Comparison of ENCODE assay signal across 13 cellular contexts in genomic region chr3:13013595-13013993, GRCh38. TPM values are rescaled to one million over a fixed set of nuclear protein-coding genes. Genes with fewer than 3 reads are reported as not detected.
DNase-seq lines count a peak whose midpoint lies in the region; ATAC-seq and TF ChIP-seq lines count a peak whose summit lies in the region.
"Had no signal": no experiment of that assay in that cellular context is flagged by ENCODE, and none has a peak within 500 bp of the region (broad histone marks: within the 10 kb centered on the region; RNA-seq: fewer than 3 reads in every experiment).

No MANE protein-coding gene starts in this region.

- H3K27ac Mint-ChIP-seq in CD4-positive, alpha-beta memory T cell: peak overlapping the region; percentile 90 to 100 (median 100)
- peak overlapping the region; percentile 98 for H3K27ac Mint-ChIP-seq in natural killer cell treated with Interleukin-12 subunit alpha and Interleukin-12 subunit beta and Interleukin-15 and Interleukin-18, amount 100 ng/mL, for 72 hours
- H3K27ac Mint-ChIP-seq: mesothelial cell of epicardium had no signal

- no peak overlapping the region for H4K8ac ChIP-seq in trophoblast cell (ENCODE audit: low read depth, low read length)

- H3K79me2 ChIP-seq in Loucy (ENCODE audit: insufficient read depth, low read length) (peaks cover 94% of the 10 kb centered on the region), trophoblast cell (ENCODE audit: control insufficient read depth, insufficient read depth, low read length, poor library complexity) (no peaks in the 10 kb centered on the region)

- H3K27me3 ChIP-seq in CD4-positive, alpha-beta memory T cell (ENCODE audit: insufficient read depth, low read length): no peaks in the 10 kb centered on the region
- H3K27me3 ChIP-seq in Loucy (ENCODE audit: insufficient read depth, low read length, poor library complexity, severe bottlenecking) (no peaks in the 10 kb centered on the region), adrenal gland (no peaks in the 10 kb centered on the region), trophoblast cell (ENCODE audit: insufficient read depth, low read length) (no peaks in the 10 kb centered on the region)
- H3K27me3 ChIP-seq: SJCRH30 had no signal

- no peak overlapping the region for H2BK5ac ChIP-seq in trophoblast cell (ENCODE audit: low read depth, low read length, poor library complexity)

- H2AFZ ChIP-seq in Loucy (ENCODE audit: low read length) (no peak overlapping the region), trophoblast cell (ENCODE audit: insufficient read depth, low read length, poor library complexity) (no peak overlapping the region)

- H3K4me3 ChIP-seq in CD4-positive, alpha-beta memory T cell (ENCODE audit: low read length in 2 of 2): peak overlapping the region; percentile 63 to 70
- H3K4me3 ChIP-seq in Loucy (ENCODE audit: low read length, poor library complexity, severe bottlenecking): peak overlapping the region; percentile 73
- H3K4me3 ChIP-seq in adrenal gland: no peak overlapping the region
- H3K4me3 ChIP-seq in trophoblast cell (ENCODE audit: low read depth, low read length): no peak overlapping the region
- H3K4me3 ChIP-seq: SJCRH30 had no signal

- no peaks in the 10 kb centered on the region for H3K9me3 Mint-ChIP-seq in CD4-positive, alpha-beta memory T cell
- no peaks in the 10 kb centered on the region for H3K9me3 Mint-ChIP-seq in natural killer cell treated with Interleukin-12 subunit alpha and Interleukin-12 subunit beta and Interleukin-15 and Interleukin-18, amount 100 ng/mL, for 72 hours
- H3K9me3 Mint-ChIP-seq: mesothelial cell of epicardium had no signal

- no peak for ATAC-seq in natural killer cell treated with Interleukin-12 subunit alpha and Interleukin-12 subunit beta and Interleukin-15 and Interleukin-18, amount 100 ng/mL, for 72 hours
- ATAC-seq: esophagus mucosa had no signal

- POLR2A ChIA-PET in CD4-positive, alpha-beta memory T cell (lab: Charles Lee; ENCODE audit: partially characterized antibody): interaction anchor here (1.4 to 13.5 kb wide), 5 partner anchors 8 to 46 kb away, joined by 3 to 171 read pairs (median 30); no protein-coding TSS in a partner anchor

- peaks cover 82% of the 10 kb centered on the region for H3K4me1 ChIP-seq in CD4-positive, alpha-beta memory T cell (ENCODE audit: insufficient read depth, low read length)
- H3K4me1 ChIP-seq in Loucy (ENCODE audit: insufficient read depth, low read length, poor library complexity, severe bottlenecking): peaks cover 90% of the 10 kb centered on the region
- peaks cover 51 to 84% of the 10 kb centered on the region in 2 donors for H3K4me1 ChIP-seq in adrenal gland (replicated peaks in 1 of 2)
- peaks cover 9 to 10% of the 10 kb centered on the region in 2 experiments for H3K4me1 ChIP-seq in trophoblast cell (ENCODE audit: control insufficient read depth in 1 of 2, insufficient read depth in 2 of 2, low read length in 2 of 2)

- peaks cover 58 to 87% (median 68%) of the 10 kb centered on the region in 4 donors for H3K4me1 Mint-ChIP-seq in CD4-positive, alpha-beta memory T cell
- H3K4me1 Mint-ChIP-seq in natural killer cell treated with Interleukin-12 subunit alpha and Interleukin-12 subunit beta and Interleukin-15 and Interleukin-18, amount 100 ng/mL, for 72 hours (ENCODE audit: low read depth in 2 of 2): peaks cover 69 to 71% of the 10 kb centered on the region in 2 donors

- DNase-seq in CD4-positive, alpha-beta memory T cell: no peak
- DNase-seq in adrenal gland (no peak), SKM-1 (lab: John Stamatoyannopoulos, UW; ENCODE audit: unreplicated experiment) (no peak), trophoblast cell (no peak), Kasumi-1 (lab: John Stamatoyannopoulos, UW) (no peak)
- DNase-seq in natural killer cell treated with Interleukin-12 subunit alpha and Interleukin-12 subunit beta and Interleukin-15 and Interleukin-18, amount 100 ng/mL, for 72 hours (ENCODE audit: low spot score): no peak
- no peak for DNase-seq in stimulated activated CD4-positive, alpha-beta T cell treated with anti-CD3 and anti-CD28 coated beads, Interleukin-4, amount 100 ng/mL, for 1 hour
- DNase-seq: NCI-H187 treated with DMSO at 0.1 percent for 48 hours, NCI-H82, SJCRH30 had no signal

- no peak for TF ChIP-seq POLR2A in adrenal gland (IDR thresholded peaks at IDR 0.05)

- H3K9me2 ChIP-seq in Loucy (replicated peaks; ENCODE audit: low read depth, low read length): no peaks in the 10 kb centered on the region

- peak overlapping the region; percentile 89 for H3K4me2 ChIP-seq in Loucy (ENCODE audit: low read depth, low read length, poor library complexity, severe bottlenecking)
- H3K4me2 ChIP-seq in trophoblast cell (ENCODE audit: low read length): no peak overlapping the region

- WGBS in adrenal gland, 4 donors: 94 to 100% (median 96%) methylated on average over 2 of the region's 2 CpGs
- WGBS in trophoblast cell (ENCODE audit: extremely low coverage, insufficient coverage, insufficient read length): no CpG with 5 or more reads among the region's 2 CpGs

- H4K12ac ChIP-seq in trophoblast cell (ENCODE audit: low read depth, low read length): no peak overlapping the region

- no peak overlapping the region for H3K18ac ChIP-seq in trophoblast cell (ENCODE audit: low read length)

- no peak for TF ChIP-seq CTCF in Loucy (conservative IDR thresholded peaks at IDR 0.05; ENCODE audit: low read length)
- TF ChIP-seq CTCF in adrenal gland (IDR thresholded peaks at IDR 0.05): no peak

- H4K91ac ChIP-seq in trophoblast cell (ENCODE audit: low read depth, low read length): no peak overlapping the region

- no peak overlapping the region for H2BK12ac ChIP-seq in trophoblast cell (ENCODE audit: low read length)

- no peaks in the 10 kb centered on the region for H3K9me3 ChIP-seq in CD4-positive, alpha-beta memory T cell (ENCODE audit: control insufficient read depth in 1 of 2, low read length in 2 of 2)
- no peaks in the 10 kb centered on the region for H3K9me3 ChIP-seq in Loucy (ENCODE audit: insufficient read depth, low read depth, low read length)
- no peaks in the 10 kb centered on the region for H3K9me3 ChIP-seq in adrenal gland (replicated peaks in 1 of 3)
- peaks cover 2% of the 10 kb centered on the region for H3K9me3 ChIP-seq in trophoblast cell (ENCODE audit: insufficient read depth, low read depth, low read length)
- H3K9me3 ChIP-seq: SJCRH30 had no signal

- intact Hi-C loops in CD4-positive, alpha-beta memory T cell (cut with micrococcal nuclease): loop anchor here (10.0 kb wide), 2 partner anchors 401 to 641 kb away; no protein-coding TSS in a partner anchor
- intact Hi-C loops in adrenal gland (cut with DNase I): no loop called here

- H3K36me3 ChIP-seq in CD4-positive, alpha-beta memory T cell (ENCODE audit: insufficient read depth, low read length): peaks cover 3% of the 10 kb centered on the region
- H3K36me3 ChIP-seq in Loucy (ENCODE audit: insufficient read depth, low read length) (no peaks in the 10 kb centered on the region), adrenal gland (replicated peaks in 1 of 2) (no peaks in the 10 kb centered on the region), trophoblast cell (ENCODE audit: control insufficient read depth in 1 of 2, insufficient read depth in 2 of 2, low read length in 2 of 2) (no peaks in the 10 kb centered on the region)
- H3K36me3 ChIP-seq: SJCRH30 had no signal

- peak overlapping the region; percentile 99 for H3K27ac ChIP-seq in CD4-positive, alpha-beta memory T cell (ENCODE audit: low read depth, low read length)
- H3K27ac ChIP-seq in adrenal gland: peak overlapping the region in 3 of 5 donors; percentile 73 to 97 (median 93)
- no peak overlapping the region for H3K27ac ChIP-seq in trophoblast cell (ENCODE audit: low read depth, low read length)
- H3K27ac ChIP-seq: SJCRH30 had no signal

- no peaks in the 10 kb centered on the region for H3K27me3 Mint-ChIP-seq in CD4-positive, alpha-beta memory T cell
- H3K27me3 Mint-ChIP-seq in natural killer cell treated with Interleukin-12 subunit alpha and Interleukin-12 subunit beta and Interleukin-15 and Interleukin-18, amount 100 ng/mL, for 72 hours: no peaks in the 10 kb centered on the region

- H3K14ac ChIP-seq in trophoblast cell (ENCODE audit: low read length): no peak overlapping the region

- H2BK120ac ChIP-seq in trophoblast cell (ENCODE audit: insufficient read depth, low read length, poor library complexity): no peak overlapping the region

- H3F3A ChIP-seq in Loucy (ENCODE audit: low read depth): peaks cover 17% of the 10 kb centered on the region; the same call in 1 of the 2 replicates

- H3K79me1 ChIP-seq in trophoblast cell (ENCODE audit: low read length): peaks cover 4% of the 10 kb centered on the region

- H3K4ac ChIP-seq in trophoblast cell (ENCODE audit: low read depth, low read length): no peak overlapping the region

- peaks cover under 1 to 27% of the 10 kb centered on the region in 2 donors for H3K36me3 Mint-ChIP-seq in CD4-positive, alpha-beta memory T cell
- peaks cover 4% of the 10 kb centered on the region for H3K36me3 Mint-ChIP-seq in natural killer cell treated with Interleukin-12 subunit alpha and Interleukin-12 subunit beta and Interleukin-15 and Interleukin-18, amount 100 ng/mL, for 72 hours
- H3K36me3 Mint-ChIP-seq: mesothelial cell of epicardium had no signal

- peaks cover 8% of the 10 kb centered on the region for H4K20me1 ChIP-seq in Loucy (ENCODE audit: insufficient read depth, low read length, poor library complexity, severe bottlenecking)

- H3K9ac ChIP-seq in Loucy (ENCODE audit: low read depth, low read length, poor library complexity, severe bottlenecking) (peak overlapping the region; percentile 95), trophoblast cell (ENCODE audit: low read length) (no peak overlapping the region)

- H2AK5ac ChIP-seq in trophoblast cell (ENCODE audit: low read length): no peak overlapping the region

- CTCF ChIA-PET in CD4-positive, alpha-beta memory T cell (lab: Charles Lee; ENCODE audit: partially characterized antibody): interaction anchor here (0.6 to 14.9 kb wide), 4 partner anchors 15 to 78 kb away, joined by 3 to 170 read pairs (median 9); no protein-coding TSS in a partner anchor

- H3K23ac ChIP-seq in trophoblast cell (ENCODE audit: low read length): no peak overlapping the region

- H3K4me3 Mint-ChIP-seq in CD4-positive, alpha-beta memory T cell: peak overlapping the region; percentile 79 to 95 (median 92)
- H3K4me3 Mint-ChIP-seq in natural killer cell treated with Interleukin-12 subunit alpha and Interleukin-12 subunit beta and Interleukin-15 and Interleukin-18, amount 100 ng/mL, for 72 hours: peak overlapping the region; percentile 89
- H3K4me3 Mint-ChIP-seq: mesothelial cell of epicardium had no signal

RNA-seq across cellular contexts. Expression of gene IQSEC1, which starts 59.6 kb away (rescaled TPM):
- total RNA-seq in CD4-positive, alpha-beta memory T cell: 10 to 100 TPM; 79.3 to 82.0 TPM
- polyA plus RNA-seq in CD4-positive, alpha-beta memory T cell: 10 to 100 TPM; 11.9 to 45.3 TPM
- 100 to 1,000 TPM in 4 of 8 donors, 10 to 100 TPM in 4; 72.5 to 133 (median 107) TPM for total RNA-seq in adrenal gland
- 10 to 100 TPM; 24.4 to 51.6 (median 35.4) TPM for polyA plus RNA-seq in adrenal gland
- 10 to 100 TPM; 93.7 to 95.8 TPM for total RNA-seq in natural killer cell treated with Interleukin-12 subunit alpha and Interleukin-12 subunit beta and Interleukin-15 and Interleukin-18, amount 100 ng/mL, for 72 hours
- 28.1 and 28.5 TPM in 2 replicates for polyA plus RNA-seq in trophoblast cell (2013)

Comparison
In these comparisons a context has a peak if more than half of its experiments do, and no peak if none do; other contexts are left out.
1. H3K4me3 ChIP-seq: peak in CD4-positive, alpha-beta memory T cell (2 of 2) and Loucy (single experiment); none in adrenal gland (0 of 4) and trophoblast cell (single experiment).